12 cellular contexts compared by ENCODE assay signal in the genomic region with DNA sequence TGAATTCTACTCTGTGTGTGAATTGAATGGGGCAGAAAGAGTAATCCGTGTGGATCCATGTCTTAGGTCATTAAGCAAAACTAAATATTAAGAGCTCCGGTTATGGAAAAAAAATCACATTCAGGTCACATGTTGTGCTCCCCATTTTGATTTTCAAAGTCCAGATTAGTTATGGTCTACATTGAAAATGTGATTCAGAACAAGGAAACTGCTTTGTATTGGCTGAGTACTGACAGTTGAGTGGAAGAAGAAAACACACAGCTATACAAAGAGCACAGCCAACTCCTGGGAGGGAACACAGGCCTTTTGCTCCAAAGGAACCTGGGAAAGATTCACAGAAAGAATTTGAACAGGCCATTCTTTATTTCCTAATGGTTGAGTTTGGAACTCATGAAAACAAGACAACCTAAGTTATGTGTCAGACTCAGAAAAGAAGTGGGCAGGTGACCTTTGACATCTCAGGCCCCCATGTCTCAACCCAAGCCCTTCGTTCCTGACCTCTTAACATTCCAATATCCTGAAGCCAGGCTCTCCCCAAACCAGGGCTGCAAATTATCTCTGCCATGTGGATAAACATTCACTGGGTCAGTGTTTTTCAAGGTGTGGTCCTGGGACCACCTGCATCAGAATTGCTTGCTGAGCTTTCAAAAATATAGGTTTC.
"Had no signal": no experiment of that assay in that cellular context is flagged by ENCODE, and none has a peak within 500 bp of the region (broad histone marks: within the 10 kb centered on the region; RNA-seq: fewer than 3 reads in every experiment).

No MANE protein-coding gene starts in this region.

- H3K27me3 ChIP-seq: breast epithelium, left lung had no signal

- H3K4me3 Mint-ChIP-seq: activated CD8-positive, alpha-beta T cell treated with anti-CD3 and anti-CD28 coated beads for 36 hours; memory B cell; naive thymus-derived CD8-positive, alpha-beta T cell; stimulated activated effector memory CD8-positive, alpha-beta T cell treated with anti-CD3 and anti-CD28 coated beads, Interleukin-12 subunit alpha, Interleukin-12 subunit beta, amount 100 ng/mL, for 72 hours; T-helper 17 cell had no signal

- H3K27ac ChIP-seq: breast epithelium, left lung had no signal

- H3K36me3 Mint-ChIP-seq: activated naive CD4-positive, alpha-beta T cell treated with anti-CD3 and anti-CD28 coated beads, Interleukin-2, amount 50 U/mL, for 72 hours; memory B cell; naive thymus-derived CD8-positive, alpha-beta T cell; stimulated activated effector memory CD8-positive, alpha-beta T cell treated with anti-CD3 and anti-CD28 coated beads, Interleukin-12 subunit alpha, Interleukin-12 subunit beta, amount 100 ng/mL, for 72 hours had no signal

- H3K9me3 ChIP-seq: breast epithelium, left lung had no signal

- H3K4me1 Mint-ChIP-seq: memory B cell; naive thymus-derived CD8-positive, alpha-beta T cell; stimulated activated effector memory CD8-positive, alpha-beta T cell treated with anti-CD3 and anti-CD28 coated beads, Interleukin-12 subunit alpha, Interleukin-12 subunit beta, amount 100 ng/mL, for 72 hours; T-helper 17 cell had no signal

- FAIRE-seq: urothelium cell line had no signal

- ATAC-seq: activated CD8-positive, alpha-beta T cell treated with anti-CD3 and anti-CD28 coated beads for 36 hours; activated naive CD4-positive, alpha-beta T cell treated with anti-CD3 and anti-CD28 coated beads, Interleukin-2, amount 50 U/mL, for 72 hours; left lung; naive thymus-derived CD8-positive, alpha-beta T cell; stimulated activated effector memory CD8-positive, alpha-beta T cell treated with anti-CD3 and anti-CD28 coated beads, Interleukin-12 subunit alpha, Interleukin-12 subunit beta, amount 100 ng/mL, for 72 hours; T-helper 17 cell had no signal

- H3K4me1 ChIP-seq: breast epithelium, left lung had no signal

- H3K4me3 ChIP-seq: breast epithelium, left lung had no signal

- H3K9me3 Mint-ChIP-seq: activated CD8-positive, alpha-beta T cell treated with anti-CD3 and anti-CD28 coated beads for 36 hours; activated naive CD4-positive, alpha-beta T cell treated with anti-CD3 and anti-CD28 coated beads, Interleukin-2, amount 50 U/mL, for 72 hours; memory B cell; naive thymus-derived CD8-positive, alpha-beta T cell; stimulated activated effector memory CD8-positive, alpha-beta T cell treated with anti-CD3 and anti-CD28 coated beads, Interleukin-12 subunit alpha, Interleukin-12 subunit beta, amount 100 ng/mL, for 72 hours had no signal

- H3K27ac Mint-ChIP-seq: activated CD8-positive, alpha-beta T cell treated with anti-CD3 and anti-CD28 coated beads for 36 hours; activated naive CD4-positive, alpha-beta T cell treated with anti-CD3 and anti-CD28 coated beads, Interleukin-2, amount 50 U/mL, for 72 hours; memory B cell; stimulated activated effector memory CD8-positive, alpha-beta T cell treated with anti-CD3 and anti-CD28 coated beads, Interleukin-12 subunit alpha, Interleukin-12 subunit beta, amount 100 ng/mL, for 72 hours; T-helper 17 cell had no signal

- H3K36me3 ChIP-seq: breast epithelium, left lung had no signal

- DNase-seq: activated CD4-positive, alpha-beta T cell treated with anti-CD3 and anti-CD28 coated beads for 48 hours; activated CD8-positive, alpha-beta T cell treated with anti-CD3 and anti-CD28 coated beads for 36 hours; activated gamma-delta T cell; activated T-cell treated with anti-CD3 and anti-CD28 coated beads, Interleukin-2, amount 50 U/mL, for 48 hours; left lung; naive thymus-derived CD8-positive, alpha-beta T cell; T-helper 17 cell had no signal
